22 cellular contexts compared by ENCODE assay signal in the genomic region with DNA sequence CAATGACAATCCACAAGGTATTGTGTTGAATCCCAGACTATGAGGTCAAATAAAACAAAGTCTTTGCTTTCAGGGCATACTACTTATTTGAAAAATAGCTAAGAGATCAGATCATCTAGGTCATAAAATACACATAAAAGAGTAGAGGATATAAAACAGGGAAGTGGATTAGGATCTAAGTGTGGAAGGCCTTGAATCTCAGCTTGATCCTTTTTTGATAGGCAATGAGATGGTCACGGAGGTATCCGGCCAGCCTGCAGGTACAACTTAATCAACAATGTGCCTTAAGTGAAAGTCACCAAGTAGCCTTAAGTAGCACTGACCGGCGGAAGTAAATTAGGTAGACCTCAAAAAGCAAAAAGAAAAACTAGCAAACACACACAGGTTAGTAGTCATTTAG.
DNase-seq lines count a peak whose midpoint lies in the region; ATAC-seq, FAIRE-seq and TF ChIP-seq lines count a peak whose summit lies in the region.
"Had no signal": no experiment of that assay in that cellular context is flagged by ENCODE, and none has a peak within 500 bp of the region (broad histone marks: within the 10 kb centered on the region; RNA-seq: fewer than 3 reads in every experiment).

No MANE protein-coding gene starts in this region.

- H3K9me2 ChIP-seq in GM23248 (ENCODE audit: insufficient read depth) (no peaks in the 10 kb centered on the region; the same call in 1 of the 2 replicates), PC-3 (replicated peaks; ENCODE audit: low read length) (no peaks in the 10 kb centered on the region)

- no peak for ATAC-seq in PC-3
- ATAC-seq in upper lobe of left lung (ENCODE audit: low FRiP score in 2 of 2): no peak
- ATAC-seq in GM18502 (IDR thresholded peaks at IDR 0.05; ENCODE audit: poor library complexity, unreplicated experiment): no peak
- ATAC-seq: GM12878, Right ventricle myocardium inferior had no signal

- CTCF ChIA-PET in PC-3 (lab: Charles Lee): no interaction called here

- no peak for TF ChIP-seq EP300 in upper lobe of left lung (IDR thresholded peaks at IDR 0.05)

- FAIRE-seq in urothelium cell line (lab: Jason Lieb, UNC): peak; percentile 48
- FAIRE-seq: GM12878 had no signal

- peaks cover 16% of the 10 kb centered on the region for H3K4me1 ChIP-seq in GM23248 (ENCODE audit: insufficient read depth)
- H3K4me1 ChIP-seq in PC-3 (ENCODE audit: insufficient read depth, low read length): peaks cover 18% of the 10 kb centered on the region
- H3K4me1 ChIP-seq in fibroblast of lung (ENCODE audit: control insufficient read depth, extremely low read depth, insufficient read depth, low read length): no peaks in the 10 kb centered on the region
- no peaks in the 10 kb centered on the region for H3K4me1 ChIP-seq in upper lobe of left lung
- H3K4me1 ChIP-seq: BLaER1 had no signal

- H3K4me2 ChIP-seq in GM23248 (ENCODE audit: unreplicated experiment): no peak overlapping the region
- H3K4me2 ChIP-seq in PC-3 (ENCODE audit: low read length): no peak overlapping the region
- H3K4me2 ChIP-seq in fibroblast of lung (ENCODE audit: extremely low read depth, insufficient read depth, low read length): no peak overlapping the region
- H3K4me2 ChIP-seq: BLaER1 had no signal

- 97 to 99% methylated on average over 4 of the region's 4 CpGs for WGBS in GM23248 (ENCODE audit: low coverage in 1 of 2, low lambda C conversion rate in 2 of 2, missing lambda C conversion rate in 2 of 2), 2 experiments
- WGBS in upper lobe of left lung, 2 donors: 96 to 97% methylated on average over 4 of the region's 4 CpGs

- DNase-seq in GM23248 (no peak), PC-3 (no peak), fibroblast of lung (ENCODE audit: low read depth in 2 of 2) (no peak), urothelium cell line (ENCODE audit: low spot score) (no peak), NCI-H1092 treated with DMSO at 0.1 percent for 48 hours (lab: John Stamatoyannopoulos, UW) (no peak), upper lobe of left lung (no peak)
- DNase-seq: CD4-positive, alpha-beta T cell; COR-L47; DMS 273 treated with DMSO at 0.1 percent for 48 hours; DND-41; GOT3; Kasumi-1; NCI-H1105; NCI-H146; NCI-H2029 treated with DMSO at 0.1 percent for 48 hours; NCI-H510A treated with DMSO at 0.1 percent for 48 hours; NCI-H748 treated with DMSO at 0.1 percent for 48 hours had no signal

- H3K79me2 ChIP-seq in GM23248 (ENCODE audit: insufficient read depth): no peaks in the 10 kb centered on the region
- H3K79me2 ChIP-seq in PC-3 (ENCODE audit: low read length): no peaks in the 10 kb centered on the region
- H3K79me2 ChIP-seq in fibroblast of lung (ENCODE audit: control insufficient read depth, insufficient read depth, low read length): no peaks in the 10 kb centered on the region

- H3K27me3 ChIP-seq in GM23248 (replicated peaks; ENCODE audit: insufficient read depth): no peaks in the 10 kb centered on the region
- H3K27me3 ChIP-seq in PC-3 (ENCODE audit: low read length): no peaks in the 10 kb centered on the region
- H3K27me3 ChIP-seq in fibroblast of lung (ENCODE audit: control insufficient read depth, insufficient read depth, low read length): no peaks in the 10 kb centered on the region
- H3K27me3 ChIP-seq in upper lobe of left lung: no peaks in the 10 kb centered on the region
- H3K27me3 ChIP-seq: BLaER1, SJSA1 had no signal

- H4K20me1 ChIP-seq in GM23248 (ENCODE audit: insufficient read depth) (no peaks in the 10 kb centered on the region), PC-3 (ENCODE audit: low read length) (no peaks in the 10 kb centered on the region), fibroblast of lung (ENCODE audit: control insufficient read depth, extremely low read depth, insufficient read depth, low read length) (no peaks in the 10 kb centered on the region)
- H4K20me1 ChIP-seq: BLaER1 had no signal

- H3K36me3 ChIP-seq in GM23248 (ENCODE audit: low read depth) (no peaks in the 10 kb centered on the region), PC-3 (ENCODE audit: low read depth, low read length) (no peaks in the 10 kb centered on the region), fibroblast of lung (ENCODE audit: control insufficient read depth, insufficient read depth, low read length) (no peaks in the 10 kb centered on the region), upper lobe of left lung (no peaks in the 10 kb centered on the region)
- H3K36me3 ChIP-seq: BLaER1, SJSA1 had no signal

- H3F3A ChIP-seq in GM23248 (ENCODE audit: insufficient read depth): peaks cover 26% of the 10 kb centered on the region
- no peaks in the 10 kb centered on the region for H3F3A ChIP-seq in PC-3 (ENCODE audit: low read length, unreplicated experiment)

- in situ Hi-C loops in GM23248 (cut with MboI): no loop called here

- H3K27ac ChIP-seq in GM23248 (peak overlapping the region; percentile 54; the same call in 1 of the 2 replicates), PC-3 (ENCODE audit: low read length) (peak overlapping the region; percentile 96), fibroblast of lung (ENCODE audit: insufficient read depth, low read length) (peak overlapping the region; percentile 6), upper lobe of left lung (no peak overlapping the region)
- H3K27ac ChIP-seq: BLaER1, SJSA1 had no signal

- BruUV-seq in PC-3 (replicated peaks; lab: Mats Ljungman, UMichigan): no TSS peak

- H3K4me3 ChIP-seq in GM23248: no peak overlapping the region
- no peak overlapping the region for H3K4me3 ChIP-seq in PC-3 (ENCODE audit: low read length)
- no peak overlapping the region for H3K4me3 ChIP-seq in fibroblast of lung (replicated peaks in 1 of 4; ENCODE audit: control extremely low read depth in 1 of 4, insufficient read depth in 1 of 4, low read depth in 3 of 4, low read length in 4 of 4)
- H3K4me3 ChIP-seq in upper lobe of left lung: no peak overlapping the region
- H3K4me3 ChIP-seq: BLaER1, GM12878, SJSA1 had no signal

- POLR2A ChIA-PET in PC-3 (lab: Charles Lee; ENCODE audit: unreplicated experiment): no interaction called here

- H2AFZ ChIP-seq in GM23248: no peak overlapping the region
- no peak overlapping the region for H2AFZ ChIP-seq in PC-3 (ENCODE audit: low read length)
- no peak overlapping the region for H2AFZ ChIP-seq in fibroblast of lung (ENCODE audit: low read length)

- TF ChIP-seq CTCF in PC-3 (conservative IDR thresholded peaks at IDR 0.05; ENCODE audit: low read depth, low read length) (no peak), fibroblast of lung (conservative IDR thresholded peaks at IDR 0.05 in 1 of 2, IDR thresholded peaks at IDR 0.05 in 1 of 2; ENCODE audit: low read depth in 1 of 2, low read length in 2 of 2) (no peak), upper lobe of left lung (IDR thresholded peaks at IDR 0.05) (no peak)

- H3K9me3 ChIP-seq in GM23248 (ENCODE audit: low read depth): no peaks in the 10 kb centered on the region
- no peaks in the 10 kb centered on the region for H3K9me3 ChIP-seq in PC-3 (ENCODE audit: low read length)
- H3K9me3 ChIP-seq in fibroblast of lung (ENCODE audit: control insufficient read depth, insufficient read depth, low read depth, low read length): no peaks in the 10 kb centered on the region
- H3K9me3 ChIP-seq in upper lobe of left lung: no peaks in the 10 kb centered on the region
- H3K9me3 ChIP-seq: BLaER1, SJSA1 had no signal

- intact Hi-C loops in PC-3 (cut with micrococcal nuclease): no loop called here

- no peak for TF ChIP-seq POLR2A in upper lobe of left lung (IDR thresholded peaks at IDR 0.05)

- no peak overlapping the region for H3K9ac ChIP-seq in GM23248
- peak overlapping the region; percentile 73 for H3K9ac ChIP-seq in PC-3 (ENCODE audit: low read length)
- no peak overlapping the region for H3K9ac ChIP-seq in fibroblast of lung (ENCODE audit: insufficient read depth, low read length)
- H3K9ac ChIP-seq: BLaER1 had no signal

Comparison
In these comparisons a context has a peak if more than half of its experiments do, and no peak if none do; other contexts are left out.
1. H3K27ac ChIP-seq: peak in GM23248 (single experiment), PC-3 (single experiment) and fibroblast of lung (single experiment); none in upper lobe of left lung (0 of 4).